ENCODE assay signal across 8 cellular contexts in the genomic region with DNA sequence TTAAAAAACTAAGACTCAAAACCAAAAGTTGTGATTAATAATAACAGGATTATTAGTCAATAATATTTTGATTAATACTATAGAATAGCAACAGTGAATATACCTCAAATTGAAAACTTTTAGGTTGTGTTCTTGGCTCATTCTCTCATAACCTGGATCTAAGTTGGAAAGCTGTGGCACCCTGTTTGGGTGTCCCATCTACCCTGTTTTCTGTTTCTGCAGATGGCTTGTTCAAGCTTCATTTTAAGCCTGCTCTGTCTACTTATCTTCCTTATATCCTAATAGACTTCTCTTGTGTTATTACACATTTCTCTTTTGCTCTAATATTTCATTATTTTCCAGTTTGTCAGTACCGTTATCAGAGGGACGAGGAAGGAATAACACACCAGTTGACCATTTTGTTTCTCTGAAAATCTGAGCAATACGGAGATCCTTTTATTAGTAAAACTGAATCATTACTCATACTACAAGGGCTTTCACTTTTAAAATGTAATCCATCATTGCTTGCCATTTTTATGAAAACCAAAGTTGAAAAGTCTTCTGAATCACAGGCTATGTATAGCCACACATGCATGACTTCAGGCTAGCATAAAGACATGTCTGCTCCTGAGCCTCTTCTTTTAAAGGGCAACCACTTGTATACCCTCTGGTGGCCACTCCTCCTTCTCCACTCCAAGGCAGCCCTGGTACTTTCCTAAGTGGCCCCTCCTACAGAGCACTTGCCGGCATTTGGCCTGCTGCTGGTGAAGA. TPM values are rescaled to one million over a fixed set of nuclear protein-coding genes. Genes with fewer than 3 reads are reported as not detected.
A peak's percentile ranks its signal among the peaks of the same experiment; 100 is the strongest.
DNase-seq lines count a peak whose midpoint lies in the region; TF ChIP-seq lines count a peak whose summit lies in the region.

No MANE protein-coding gene starts in this region.

- H3K27ac ChIP-seq in GM23248 (peak overlapping the region; percentile 72), RWPE1 (peak overlapping the region; percentile 42; the same call in 1 of the 2 replicates), tibial nerve (peak overlapping the region in 1 of 4 donors; percentile 36), MM.1S (ENCODE audit: low read length) (no peak overlapping the region)

- H3K9me2 ChIP-seq in GM23248 (ENCODE audit: insufficient read depth) = no peaks in the 10 kb centered on the region
- H3K9me2 ChIP-seq in MM.1S (replicated peaks; ENCODE audit: insufficient read depth, low read length) = no peaks in the 10 kb centered on the region

- H3K9me3 ChIP-seq in GM23248 (ENCODE audit: low read depth) (no peaks in the 10 kb centered on the region), tibial nerve (no peaks in the 10 kb centered on the region), MM.1S (replicated peaks; ENCODE audit: insufficient read depth, low read length) (no peaks in the 10 kb centered on the region)

- H4K20me1 ChIP-seq in GM23248 (ENCODE audit: insufficient read depth) (no peaks in the 10 kb centered on the region), MM.1S (ENCODE audit: insufficient read depth, low read length) (no peaks in the 10 kb centered on the region)

- POLR2A ChIA-PET in GM10248 (lab: Yijun Ruan, JAX) (no interaction called here), RWPE1 (lab: Yijun Ruan, JAX; ENCODE audit: low non-redundant PET) (no interaction called here)

- CTCF ChIA-PET in GM10248 (lab: Yijun Ruan, JAX) = interaction anchor here (0.9 to 4.3 kb wide), 11 partner anchors 9 to 316 kb away, joined by 3 to 24 read pairs (median 4); no protein-coding TSS in a partner anchor
- CTCF ChIA-PET in RWPE1 (lab: Yijun Ruan, JAX) = interaction anchor here (0.5 to 1.1 kb wide), 3 partner anchors 83 to 273 kb away, joined by 3 to 5 read pairs (median 4); no protein-coding TSS in a partner anchor

- no peak overlapping the region for H2AFZ ChIP-seq in GM23248
- H2AFZ ChIP-seq in MM.1S (ENCODE audit: low read length) = no peak overlapping the region

- peak overlapping the region; percentile 47 for H3K9ac ChIP-seq in GM23248
- H3K9ac ChIP-seq in MM.1S (ENCODE audit: low read length) = no peak overlapping the region

- H3K4me2 ChIP-seq in GM23248 (ENCODE audit: unreplicated experiment) = peak overlapping the region; percentile 47
- no peak overlapping the region for H3K4me2 ChIP-seq in MM.1S (ENCODE audit: low read depth, low read length)

- H3K4me3 ChIP-seq in GM23248 (no peak overlapping the region), tibial nerve (no peak overlapping the region), MM.1S (ENCODE audit: low read length) (no peak overlapping the region)

- H3K36me3 ChIP-seq in GM23248 (ENCODE audit: low read depth) (peaks cover 53% of the 10 kb centered on the region), tibial nerve (peaks cover 0 to 57% (median 0%) of the 10 kb centered on the region in 3 donors), MM.1S (replicated peaks; ENCODE audit: insufficient read depth, low read length) (no peaks in the 10 kb centered on the region; the same call in 1 of the 2 replicates)

- H3K4me1 ChIP-seq in GM23248 (ENCODE audit: insufficient read depth) (peaks cover 33% of the 10 kb centered on the region), tibial nerve (no peaks in the 10 kb centered on the region), MM.1S (ENCODE audit: low read length) (no peaks in the 10 kb centered on the region)

- H3F3A ChIP-seq in GM23248 (ENCODE audit: insufficient read depth) = peaks cover 81% of the 10 kb centered on the region
- no peaks in the 10 kb centered on the region for H3F3A ChIP-seq in MM.1S (ENCODE audit: insufficient read depth, low read length)

- no peak for TF ChIP-seq EP300 in tibial nerve (IDR thresholded peaks at IDR 0.05)

- DNase-seq in GM10248 (ENCODE audit: extremely low spot score) (peak; percentile 32), GM23248 (peak; percentile 73), RWPE1 (ENCODE audit: low spot score) (no peak), islet precursor cell (peak; percentile 62), dermis blood vessel endothelial cell (no peak), tibial nerve (ENCODE audit: low spot score in 2 of 2) (no peak), NCI-H2171 (lab: John Stamatoyannopoulos, UW) (no peak), MM.1S (no peak)

- H3K79me2 ChIP-seq in GM23248 (ENCODE audit: insufficient read depth) = 0 out of 2 replicates have a peak, but pooled peaks cover 9% of the 10 kb centered on the region
- no peaks in the 10 kb centered on the region for H3K79me2 ChIP-seq in MM.1S (ENCODE audit: low read length)

- no peak for TF ChIP-seq POLR2A in tibial nerve (IDR thresholded peaks at IDR 0.05)

- 37 to 39% methylated on average over 4 of the region's 4 CpGs for WGBS in GM23248 (ENCODE audit: low coverage in 1 of 2, low lambda C conversion rate in 2 of 2, missing lambda C conversion rate in 2 of 2), 2 experiments
- WGBS in tibial nerve, 2 donors = 38 to 41% methylated on average over 4 of the region's 4 CpGs

- in situ Hi-C loops in GM23248 (cut with MboI) = loop anchor here (10.0 kb wide), 2 partner anchors 75 to 275 kb away; a partner anchor contains a TSS

- no peak for TF ChIP-seq CTCF in GM10248 (IDR thresholded peaks at IDR 0.05; ENCODE audit: control extremely low read depth, extremely low read depth, low read depth, missing control alignments)
- no peak for TF ChIP-seq CTCF in RWPE1 (conservative IDR thresholded peaks at IDR 0.05; ENCODE audit: low read depth)
- no peak for TF ChIP-seq CTCF in tibial nerve (IDR thresholded peaks at IDR 0.05)
- TF ChIP-seq CTCF in MM.1S (IDR thresholded peaks at IDR 0.05; ENCODE audit: low read length) = no peak

- H3K27me3 ChIP-seq in GM23248 (replicated peaks; ENCODE audit: insufficient read depth) (no peaks in the 10 kb centered on the region), tibial nerve (no peaks in the 10 kb centered on the region), MM.1S (replicated peaks; ENCODE audit: insufficient read depth, low read length) (no peaks in the 10 kb centered on the region)

RNA-seq across cellular contexts. Expression of a gene that starts 22.3 kb away (rescaled TPM):
- total RNA-seq in GM23248 (2014; rRNA removed; shearing (Covaris generic)) = 20.3 and 21.4 TPM in 2 replicates
- 17.1 and 18.3 TPM in 2 replicates for polyA plus RNA-seq in GM23248 (2016; fragmentation: Nextera tagmentation; extraction: Ambion mirVana)
- total RNA-seq in dermis blood vessel endothelial cell (41.7 and 54.2 TPM in 2 replicates), tibial nerve (10 to 100 TPM; 25.2 to 31.0 (median 30.4) TPM)

RNA-seq across cellular contexts. Expression of a gene that starts 22.4 kb away (rescaled TPM):
- total RNA-seq in GM23248 (2014; rRNA removed; shearing (Covaris generic)) = 20.2 and 20.9 TPM in 2 replicates
- 25.7 and 28.5 TPM in 2 replicates for polyA plus RNA-seq in GM23248 (2016; fragmentation: Nextera tagmentation; extraction: Ambion mirVana)
- total RNA-seq in dermis blood vessel endothelial cell (31.5 and 34.2 TPM in 2 replicates), tibial nerve (10 to 100 TPM; 21.9 to 55.7 (median 40.1) TPM)

RNA-seq across cellular contexts. Expression of a gene that starts 50.3 kb away (rescaled TPM):
- 21.6 and 26.8 TPM in 2 replicates for total RNA-seq in GM23248 (2014; rRNA removed; shearing (Covaris generic))
- 7.5 and 8.3 TPM in 2 replicates for polyA plus RNA-seq in GM23248 (2016; fragmentation: Nextera tagmentation; extraction: Ambion mirVana)
- total RNA-seq in dermis blood vessel endothelial cell (23.0 and 25.2 TPM in 2 replicates), tibial nerve (1 to 10 TPM; 3.3 to 7.5 (median 4.4) TPM)

Comparison
In these comparisons a context has a peak if more than half of its experiments do, and no peak if none do; other contexts are left out.
1. DNase-seq: peak in GM10248 (single experiment), GM23248 (single experiment) and islet precursor cell (single experiment); none in RWPE1 (single experiment), dermis blood vessel endothelial cell (single experiment), tibial nerve (0 of 2), NCI-H2171 (single experiment) and MM.1S (single experiment).